ENCODE assay signal across 9 cellular contexts in genomic region chr5:67648201-67648671, GRCh38.
A peak's percentile ranks its signal among the peaks of the same experiment; 100 is the strongest.
DNase-seq lines count a peak whose midpoint lies in the region; ATAC-seq and TF ChIP-seq lines count a peak whose summit lies in the region.
"Had no signal": no experiment of that assay in that cellular context is flagged by ENCODE, and none has a peak within 500 bp of the region (broad histone marks: within the 10 kb centered on the region; RNA-seq: fewer than 3 reads in every experiment).

No MANE protein-coding gene starts in this region.

- H3K9me3 ChIP-seq in body of pancreas = no peaks in the 10 kb centered on the region
- H3K9me3 ChIP-seq in thoracic aorta = no peaks in the 10 kb centered on the region

- peak; percentile 75 for ATAC-seq in body of pancreas
- ATAC-seq in thoracic aorta (ENCODE audit: insufficient number of reproducible peaks, low FRiP score, low read depth) = no peak
- no peak for ATAC-seq in GM18858 (IDR thresholded peaks at IDR 0.05; ENCODE audit: unreplicated experiment)
- no peak for ATAC-seq in GM21786 (IDR thresholded peaks at IDR 0.05; ENCODE audit: unreplicated experiment)
- ATAC-seq: GM12878 had no signal

- H3K4me1 ChIP-seq in body of pancreas (peaks cover 19% of the 10 kb centered on the region), thoracic aorta (ENCODE audit: control insufficient read depth in 1 of 2, low read depth in 2 of 2) (peaks cover 9 to 41% of the 10 kb centered on the region in 2 donors)

- no peaks in the 10 kb centered on the region for H3K9me3 Mint-ChIP-seq in HFFc6

- intact Hi-C loops in body of pancreas (cut with DNase I) = no loop called here

- H3K27me3 ChIP-seq in body of pancreas (no peaks in the 10 kb centered on the region), thoracic aorta (replicated peaks; ENCODE audit: insufficient read depth) (no peaks in the 10 kb centered on the region)

- no peak for TF ChIP-seq POLR2A in body of pancreas (IDR thresholded peaks at IDR 0.05)

- H3K36me3 Mint-ChIP-seq in HFFc6 (ENCODE audit: low read depth) = no peaks in the 10 kb centered on the region

- DNase-seq in HFFc6 (peak; percentile 55), body of pancreas (peak; percentile 15 to 45 (median 40)), kidney glomerular epithelial cell (lab: John Stamatoyannopoulos, UW) (peak; percentile 78), thoracic aorta (ENCODE audit: low spot score) (no peak), NCI-H524 (lab: John Stamatoyannopoulos, UW) (no peak)
- DNase-seq in activated CD4-positive, alpha-beta T cell treated with anti-CD3 and anti-CD28 coated beads, Interleukin-2, amount 50 U/mL, for 48 hours = no peak

- peaks cover 36% of the 10 kb centered on the region for H3K4me1 Mint-ChIP-seq in HFFc6 (ENCODE audit: low read depth)

- H3K27ac ChIP-seq in body of pancreas = peak overlapping the region in 2 of 4 donors; percentile 23 to 43
- H3K27ac ChIP-seq in thoracic aorta = peak overlapping the region; percentile 11 to 20

- no peak overlapping the region for H3K4me3 ChIP-seq in body of pancreas
- peak overlapping the region; percentile 22 for H3K4me3 ChIP-seq in thoracic aorta
- H3K4me3 ChIP-seq: GM12878 had no signal

- H3K27ac Mint-ChIP-seq in HFFc6 = peak overlapping the region; percentile 62

- H3K4me3 Mint-ChIP-seq in HFFc6 = peak overlapping the region; percentile 41

- 43 to 55% methylated on average over 6 of the region's 6 CpGs for WGBS in body of pancreas, 2 donors

- H3K36me3 ChIP-seq in body of pancreas (replicated peaks in 1 of 2; ENCODE audit: insufficient read depth in 1 of 2, low read depth in 2 of 2) (no peaks in the 10 kb centered on the region), thoracic aorta (no peaks in the 10 kb centered on the region)

- no peak for TF ChIP-seq CTCF in HFFc6 (IDR thresholded peaks at IDR 0.05)
- TF ChIP-seq CTCF in body of pancreas (IDR thresholded peaks at IDR 0.05) = no peak
- TF ChIP-seq CTCF in thoracic aorta (IDR thresholded peaks at IDR 0.05) = no peak

- H3K27me3 Mint-ChIP-seq in HFFc6 (ENCODE audit: insufficient read depth) = no peaks in the 10 kb centered on the region

Comparison
In these comparisons a context has a peak if more than half of its experiments do, and no peak if none do; other contexts are left out.
1. DNase-seq: peak in HFFc6 (single experiment), body of pancreas (4 of 4) and kidney glomerular epithelial cell (single experiment); none in thoracic aorta (single experiment), activated CD4-positive, alpha-beta T cell treated with anti-CD3 and anti-CD28 coated beads, Interleukin-2, amount 50 U/mL, for 48 hours (0 of 2) and NCI-H524 (0 of 2).